9 cellular contexts compared by ENCODE assay signal in the genomic region with DNA sequence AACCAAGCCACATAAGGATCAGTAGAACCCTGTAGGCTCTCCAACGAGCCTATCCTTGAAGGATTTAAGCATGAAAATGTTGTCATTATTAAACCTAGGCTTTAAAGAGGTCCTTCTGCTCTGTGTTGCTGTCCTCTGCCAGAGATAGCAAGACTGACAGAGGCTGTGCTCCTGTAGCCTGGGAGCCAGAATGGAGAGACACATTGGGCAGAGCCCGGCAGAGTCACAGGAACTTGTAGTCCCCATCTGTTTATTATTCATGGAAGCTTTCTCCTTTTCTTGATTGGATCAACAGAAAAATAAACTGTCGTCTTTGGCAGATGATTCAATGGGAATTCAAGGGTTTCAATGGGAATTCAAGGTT. TPM values are rescaled to one million over a fixed set of nuclear protein-coding genes. Genes with fewer than 3 reads are reported as not detected.
DNase-seq lines count a peak whose midpoint lies in the region; ATAC-seq and TF ChIP-seq lines count a peak whose summit lies in the region.
"Had no signal": no experiment of that assay in that cellular context is flagged by ENCODE, and none has a peak within 500 bp of the region (broad histone marks: within the 10 kb centered on the region; RNA-seq: fewer than 3 reads in every experiment).

No MANE protein-coding gene starts in this region.

- TF ChIP-seq EP300 in upper lobe of left lung (IDR thresholded peaks at IDR 0.05) = no peak

- peak overlapping the region; percentile 68 for H3K27ac ChIP-seq in left ventricle myocardium inferior (replicated peaks)
- H3K27ac ChIP-seq in lower lobe of right lung = peak overlapping the region; percentile 76
- peak overlapping the region; percentile 70 to 88 (median 78) for H3K27ac ChIP-seq in upper lobe of left lung

- H3K4me3 Mint-ChIP-seq in activated CD4-positive, alpha-beta memory T cell treated with anti-CD3 and anti-CD28 coated beads, Interleukin-2, amount 10 ng/mL, durations not matched to agents 7 days and 5 days = peak overlapping the region; percentile 62

- H3K36me3 ChIP-seq in left ventricle myocardium inferior (no peaks in the 10 kb centered on the region), lower lobe of right lung (no peaks in the 10 kb centered on the region), upper lobe of left lung (no peaks in the 10 kb centered on the region)

- H3K27me3 ChIP-seq in left ventricle myocardium inferior (ENCODE audit: low read depth) = peaks cover 9% of the 10 kb centered on the region
- H3K27me3 ChIP-seq in lower lobe of right lung (ENCODE audit: low read depth) = no peaks in the 10 kb centered on the region
- H3K27me3 ChIP-seq in upper lobe of left lung = no peaks in the 10 kb centered on the region

- POLR2A ChIA-PET in activated CD4-positive, alpha-beta memory T cell treated with anti-CD3 and anti-CD28 coated beads, Interleukin-2, amount 10 ng/mL, durations not matched to agents 7 days and 5 days (lab: Charles Lee) = interaction anchor here (0.5 to 8.0 kb wide), 9 partner anchors 8 to 116 kb away, joined by 3 to 105 read pairs (median 16); partner anchors contain the start of gene SLAMF1

- H3K4me1 ChIP-seq in left ventricle myocardium inferior (peaks cover 19% of the 10 kb centered on the region), lower lobe of right lung (peaks cover 37% of the 10 kb centered on the region), upper lobe of left lung (peaks cover 15 to 29% (median 21%) of the 10 kb centered on the region in 4 donors)

- TF ChIP-seq POLR2A in upper lobe of left lung (IDR thresholded peaks at IDR 0.05) = no peak

- peaks cover 16% of the 10 kb centered on the region for H3K9me3 Mint-ChIP-seq in activated CD4-positive, alpha-beta memory T cell treated with anti-CD3 and anti-CD28 coated beads, Interleukin-2, amount 10 ng/mL, durations not matched to agents 7 days and 5 days

- CTCF ChIA-PET in activated CD4-positive, alpha-beta memory T cell treated with anti-CD3 and anti-CD28 coated beads, Interleukin-2, amount 10 ng/mL, durations not matched to agents 7 days and 5 days (lab: Charles Lee) = interaction anchor here (1.4 to 7.2 kb wide), 5 partner anchors 8 to 47 kb away, joined by 3 to 55 read pairs (median 6); no protein-coding TSS in a partner anchor

- H3K27ac Mint-ChIP-seq in activated CD4-positive, alpha-beta memory T cell treated with anti-CD3 and anti-CD28 coated beads, Interleukin-2, amount 10 ng/mL, durations not matched to agents 7 days and 5 days = peak overlapping the region; percentile 91

- WGBS in upper lobe of left lung, 2 donors = 33 to 35% methylated on average over 3 of the region's 3 CpGs

- H3K4me1 Mint-ChIP-seq in activated CD4-positive, alpha-beta memory T cell treated with anti-CD3 and anti-CD28 coated beads, Interleukin-2, amount 10 ng/mL, durations not matched to agents 7 days and 5 days = peaks cover 83% of the 10 kb centered on the region

- H3K4me3 ChIP-seq in left ventricle myocardium inferior (no peak overlapping the region), lower lobe of right lung (no peak overlapping the region), upper lobe of left lung (no peak overlapping the region)

- H3K27me3 Mint-ChIP-seq in activated CD4-positive, alpha-beta memory T cell treated with anti-CD3 and anti-CD28 coated beads, Interleukin-2, amount 10 ng/mL, durations not matched to agents 7 days and 5 days = no peaks in the 10 kb centered on the region

- TF ChIP-seq CTCF in left ventricle myocardium inferior (IDR thresholded peaks at IDR 0.05; ENCODE audit: borderline replicate concordance) (no peak), lower lobe of right lung (IDR thresholded peaks at IDR 0.05) (no peak), upper lobe of left lung (IDR thresholded peaks at IDR 0.05) (no peak)

- ATAC-seq in lower lobe of right lung = peak; percentile 47
- ATAC-seq in upper lobe of left lung (ENCODE audit: low FRiP score in 2 of 2) = peak in 1 of 2 donors; percentile 40
- ATAC-seq in HG03097 (IDR thresholded peaks at IDR 0.05; ENCODE audit: low FRiP score, unreplicated experiment) = no peak

- H3K9me3 ChIP-seq in left ventricle myocardium inferior (replicated peaks) (peaks cover 16% of the 10 kb centered on the region), lower lobe of right lung (no peaks in the 10 kb centered on the region), upper lobe of left lung (peaks cover 0 to 6% (median 0%) of the 10 kb centered on the region in 4 donors)

- peaks cover 52% of the 10 kb centered on the region for H3K36me3 Mint-ChIP-seq in activated CD4-positive, alpha-beta memory T cell treated with anti-CD3 and anti-CD28 coated beads, Interleukin-2, amount 10 ng/mL, durations not matched to agents 7 days and 5 days (ENCODE audit: low read depth)

- intact Hi-C loops in left ventricle myocardium inferior (cut with micrococcal nuclease) = no loop called here
- intact Hi-C loops in cardiac septum (cut with DNase I) = no loop called here
- intact Hi-C loops in lower lobe of right lung (cut with DNase I) = no loop called here

- DNase-seq in left ventricle myocardium inferior (no peak), cardiac septum (ENCODE audit: low spot score) (no peak), lower lobe of right lung (no peak), upper lobe of left lung (no peak), SHP77 (lab: John Stamatoyannopoulos, UW) (no peak), pons (ENCODE audit: low spot score) (no peak)
- DNase-seq in activated CD4-positive, alpha-beta memory T cell treated with anti-CD3 and anti-CD28 coated beads, Interleukin-2, amount 10 ng/mL, durations not matched to agents 7 days and 5 days = no peak
- DNase-seq: NCI-H2029 had no signal

RNA-seq across cellular contexts. Expression of gene SLAMF1, which starts 19.2 kb away (rescaled TPM):
- total RNA-seq in left ventricle myocardium inferior = not detected
- 1.0 TPM for total RNA-seq in cardiac septum
- total RNA-seq in activated CD4-positive, alpha-beta memory T cell treated with anti-CD3 and anti-CD28 coated beads, Interleukin-2, amount 10 ng/mL, durations not matched to agents 7 days and 5 days = 100 to 1,000 TPM; 106 to 113 TPM
- total RNA-seq in lower lobe of right lung = 1.4 TPM
- 1 to 10 TPM in 4 of 6 donors, under 1 TPM in 2; 0.11 to 3.9 (median 1.5) TPM for total RNA-seq in upper lobe of left lung

RNA-seq across cellular contexts. Expression of gene CD48, which starts 45.6 kb away (rescaled TPM):
- total RNA-seq in left ventricle myocardium inferior (1.3 TPM), cardiac septum (1.00 TPM), lower lobe of right lung (26.3 TPM), upper lobe of left lung (10 to 100 TPM in 5 of 6 donors, 1 to 10 TPM in 1; 9.4 to 32.1 (median 16.3) TPM)
- total RNA-seq in activated CD4-positive, alpha-beta memory T cell treated with anti-CD3 and anti-CD28 coated beads, Interleukin-2, amount 10 ng/mL, durations not matched to agents 7 days and 5 days = 100 to 1,000 TPM; 403 to 404 TPM

Comparison
In these comparisons a context has a peak if more than half of its experiments do, and no peak if none do; other contexts are left out.
1. RNA of gene SLAMF1, which starts 19.2 kb away (total RNA-seq): 106 to 113 TPM in activated CD4-positive, alpha-beta memory T cell treated with anti-CD3 and anti-CD28 coated beads, Interleukin-2, amount 10 ng/mL, durations not matched to agents 7 days and 5 days; 0.11 to 3.9 TPM in upper lobe of left lung, 1.4 TPM in lower lobe of right lung (single experiment), 1.0 TPM in cardiac septum (single experiment) and not detected in left ventricle myocardium inferior (single experiment); every median in the first group is over 10 times any median in the second.
2. RNA of gene CD48, which starts 45.6 kb away (total RNA-seq): 403 to 404 TPM in activated CD4-positive, alpha-beta memory T cell treated with anti-CD3 and anti-CD28 coated beads, Interleukin-2, amount 10 ng/mL, durations not matched to agents 7 days and 5 days; 26.3 TPM in lower lobe of right lung (single experiment), 9.4 to 32.1 TPM in upper lobe of left lung, 1.3 TPM in left ventricle myocardium inferior (single experiment) and 1.00 TPM in cardiac septum (single experiment); every median in the first group is over 10 times any median in the second.
3. Peak in every context shown above with its lines, with median percentiles within 50 percentile points of each other: H3K27ac ChIP-seq.